17 cellular contexts compared by ENCODE assay signal in genomic region chr4:73814679-73815078, GRCh38. TPM values are rescaled to one million over a fixed set of nuclear protein-coding genes. Genes with fewer than 3 reads are reported as not detected.
A peak's percentile ranks its signal among the peaks of the same experiment; 100 is the strongest.
DNase-seq lines count a peak whose midpoint lies in the region; ATAC-seq, FAIRE-seq and TF ChIP-seq lines count a peak whose summit lies in the region.
"Had no signal": no experiment of that assay in that cellular context is flagged by ENCODE, and none has a peak within 500 bp of the region (broad histone marks: within the 10 kb centered on the region; RNA-seq: fewer than 3 reads in every experiment).

No MANE protein-coding gene starts in this region.

- TF ChIP-seq CTCF in KMS-11 (conservative IDR thresholded peaks at IDR 0.05; ENCODE audit: low read depth, low read length) (no peak), bronchial epithelial cell (IDR thresholded peaks at IDR 0.05; ENCODE audit: insufficient read depth, low read length, severe bottlenecking) (no peak), mucosa of descending colon (IDR thresholded peaks at IDR 0.05) (no peak)

- H3K4me1 Mint-ChIP-seq in T-cell, result no peaks in the 10 kb centered on the region

- no peak for FAIRE-seq in bronchial epithelial cell (lab: Jason Lieb, UNC)
- FAIRE-seq: HepG2 had no signal

- no peaks in the 10 kb centered on the region for H3K79me2 ChIP-seq in KMS-11 (ENCODE audit: insufficient read depth, low read depth)

- H3K4me1 ChIP-seq in KMS-11 (ENCODE audit: low read depth, poor library complexity, severe bottlenecking) (peaks cover 95% of the 10 kb centered on the region), mucosa of descending colon (ENCODE audit: low read depth) (no peaks in the 10 kb centered on the region)

- no peak overlapping the region for H3K27ac Mint-ChIP-seq in T-cell
- H3K27ac Mint-ChIP-seq: H9 had no signal

- POLR2A ChIA-PET in T-cell (lab: Charles Lee), result no interaction called here

- peak overlapping the region; percentile 17; the same call in 1 of the 2 replicates for H2AFZ ChIP-seq in KMS-11 (ENCODE audit: low read depth)

- H3K4me2 ChIP-seq in KMS-11, result peak overlapping the region; percentile 57
- H3K4me2 ChIP-seq: SK-N-SH had no signal

- no peaks in the 10 kb centered on the region for H3K9me3 ChIP-seq in mucosa of descending colon
- H3K9me3 ChIP-seq: SK-N-SH had no signal

- H3K36me3 Mint-ChIP-seq in T-cell, result no peaks in the 10 kb centered on the region

- H3K27ac ChIP-seq in KMS-11, result peak overlapping the region; percentile 90
- H3K27ac ChIP-seq: 22Rv1 had no signal

- CTCF ChIA-PET in T-cell (lab: Charles Lee), result no interaction called here

- H3K9me3 Mint-ChIP-seq in T-cell, result peaks cover 0 to 6% (median 5%) of the 10 kb centered on the region in 3 donors
- H3K9me3 Mint-ChIP-seq: H9 had no signal

- no peaks in the 10 kb centered on the region for H3K27me3 ChIP-seq in KMS-11 (ENCODE audit: insufficient read depth, low read depth)
- H3K27me3 ChIP-seq in bronchial epithelial cell (ENCODE audit: control insufficient read depth, insufficient read depth, low read length), result no peaks in the 10 kb centered on the region

- peak; percentile 81 for ATAC-seq in mucosa of descending colon
- no peak for ATAC-seq in T-cell (replicated peaks in 1 of 4)
- ATAC-seq: HepG2 had no signal

- no peak overlapping the region for H3K4me3 Mint-ChIP-seq in T-cell
- H3K4me3 Mint-ChIP-seq: H9 had no signal

- H3K9ac ChIP-seq in KMS-11, result peak overlapping the region; percentile 22; the same call in 1 of the 2 replicates
- H3K9ac ChIP-seq: SK-N-SH had no signal

- H3K27me3 Mint-ChIP-seq in T-cell, result no peaks in the 10 kb centered on the region

- H4K20me1 ChIP-seq in KMS-11 (ENCODE audit: insufficient read depth), result no peaks in the 10 kb centered on the region

- DNase-seq in DMS53 (lab: John Stamatoyannopoulos, UW), result peak; percentile 42
- no peak for DNase-seq in DMS53 treated with DMSO at 0.1 percent for 48 hours (lab: John Stamatoyannopoulos, UW; ENCODE audit: unreplicated experiment)
- peak; percentile 90 for DNase-seq in bronchial epithelial cell (ENCODE audit: low read depth)
- DNase-seq in mucosa of descending colon, result no peak
- no peak for DNase-seq in NCI-H1092 treated with DMSO at 0.1 percent for 48 hours (lab: John Stamatoyannopoulos, UW)
- no peak for DNase-seq in iPS-NIHi7 (ENCODE audit: extremely low spot score)
- DNase-seq in T-cell, result no peak
- DNase-seq: H9, Karpas-422, NCI-H1417 treated with DMSO at 0.1 percent for 48 hours, NCI-H2081, NCI-H526, Right ventricle myocardium superior, SK-N-SH had no signal

- intact Hi-C loops in mucosa of descending colon (cut with DNase I, micrococcal nuclease), result no loop called here

- no peak overlapping the region for H3K4me3 ChIP-seq in KMS-11 (IDR thresholded peaks at IDR 0.05; ENCODE audit: insufficient read depth, low read depth, low read length)
- no peak overlapping the region for H3K4me3 ChIP-seq in bronchial epithelial cell (ENCODE audit: low read depth, low read length)
- no peak overlapping the region for H3K4me3 ChIP-seq in mucosa of descending colon

- H3K36me3 ChIP-seq in KMS-11 (ENCODE audit: insufficient read depth) (no peaks in the 10 kb centered on the region), bronchial epithelial cell (ENCODE audit: control insufficient read depth, insufficient read depth, low read length) (no peaks in the 10 kb centered on the region), mucosa of descending colon (ENCODE audit: low read depth) (no peaks in the 10 kb centered on the region)

RNA-seq across cellular contexts. Expression of gene CXCL6, which starts 21.8 kb away (rescaled TPM):
- 0.26 TPM in 1 of 2 replicates, not detected in the other for total RNA-seq in bronchial epithelial cell
- total RNA-seq in mucosa of descending colon, result under 1 TPM in 2 of 3 donors, not detected in 1; 0.19 to 0.22 TPM
- total RNA-seq in T-cell, result not detected
- total RNA-seq: HepG2, Right ventricle myocardium superior had no signal

RNA-seq across cellular contexts. Expression of gene PF4V1, which starts 38.4 kb away (rescaled TPM):
- total RNA-seq in bronchial epithelial cell (1.6 TPM in 1 of 2 replicates, not detected in the other), mucosa of descending colon (not detected), T-cell (1 to 10 TPM in 1 of 5 donors, not detected in 4; 1.6 TPM)
- total RNA-seq: H9, HepG2, Right ventricle myocardium superior had no signal

RNA-seq across cellular contexts. Expression of gene CXCL1, which starts 54.5 kb away (rescaled TPM):
- total RNA-seq in bronchial epithelial cell (4.2 and 5.2 TPM in 2 replicates), mucosa of descending colon (10 to 100 TPM in 1 of 3 donors, 1 to 10 TPM in 2; 3.0 to 21.7 (median 3.2) TPM), T-cell (not detected)

Comparison
In these comparisons a context has a peak if more than half of its experiments do, and no peak if none do; other contexts are left out.
1. DNase-seq: peak in DMS53 (single experiment) and bronchial epithelial cell (single experiment); none in DMS53 treated with DMSO at 0.1 percent for 48 hours (single experiment), mucosa of descending colon (0 of 3), NCI-H1092 treated with DMSO at 0.1 percent for 48 hours (single experiment), iPS-NIHi7 (single experiment) and T-cell (0 of 34).